1 cellular context compared by ENCODE assay signal in the genomic region with DNA sequence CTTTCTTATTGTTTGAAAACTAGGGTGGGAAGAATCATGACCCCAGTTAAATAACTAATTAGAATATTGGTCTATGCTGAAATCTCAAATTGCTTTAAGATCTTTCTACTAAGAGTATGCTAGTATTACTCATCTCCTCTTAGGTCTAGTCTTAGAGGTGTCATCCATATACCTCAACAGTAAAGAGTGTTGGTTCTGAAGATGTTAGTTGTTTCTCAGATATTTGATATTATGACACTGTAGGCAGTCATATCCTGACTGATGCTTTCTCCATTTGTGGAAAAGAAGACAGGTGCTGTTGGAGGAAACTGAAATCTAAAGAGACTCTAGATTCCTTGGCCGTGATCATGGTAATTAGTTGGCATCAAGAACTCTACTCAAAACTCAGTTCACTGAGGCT.
TF ChIP-seq lines count a peak whose summit lies in the region.

No MANE protein-coding gene starts in this region.

TF ChIP-seq in HepG2, 621 proteins besides CTCF, POLR2A, EP300 and RAD21:
- TF ChIP-seq, protein P1, sequence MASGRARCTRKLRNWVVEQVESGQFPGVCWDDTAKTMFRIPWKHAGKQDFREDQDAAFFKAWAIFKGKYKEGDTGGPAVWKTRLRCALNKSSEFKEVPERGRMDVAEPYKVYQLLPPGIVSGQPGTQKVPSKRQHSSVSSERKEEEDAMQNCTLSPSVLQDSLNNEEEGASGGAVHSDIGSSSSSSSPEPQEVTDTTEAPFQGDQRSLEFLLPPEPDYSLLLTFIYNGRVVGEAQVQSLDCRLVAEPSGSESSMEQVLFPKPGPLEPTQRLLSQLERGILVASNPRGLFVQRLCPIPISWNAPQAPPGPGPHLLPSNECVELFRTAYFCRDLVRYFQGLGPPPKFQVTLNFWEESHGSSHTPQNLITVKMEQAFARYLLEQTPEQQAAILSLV (CRISPR knock-in tag; IDR thresholded peaks at IDR 0.05; ENCODE audit: borderline replicate concordance), result no peak
- no peak for TF ChIP-seq SSRP1 (CRISPR knock-in tag; IDR thresholded peaks at IDR 0.05)
- TF ChIP-seq, protein P2, sequence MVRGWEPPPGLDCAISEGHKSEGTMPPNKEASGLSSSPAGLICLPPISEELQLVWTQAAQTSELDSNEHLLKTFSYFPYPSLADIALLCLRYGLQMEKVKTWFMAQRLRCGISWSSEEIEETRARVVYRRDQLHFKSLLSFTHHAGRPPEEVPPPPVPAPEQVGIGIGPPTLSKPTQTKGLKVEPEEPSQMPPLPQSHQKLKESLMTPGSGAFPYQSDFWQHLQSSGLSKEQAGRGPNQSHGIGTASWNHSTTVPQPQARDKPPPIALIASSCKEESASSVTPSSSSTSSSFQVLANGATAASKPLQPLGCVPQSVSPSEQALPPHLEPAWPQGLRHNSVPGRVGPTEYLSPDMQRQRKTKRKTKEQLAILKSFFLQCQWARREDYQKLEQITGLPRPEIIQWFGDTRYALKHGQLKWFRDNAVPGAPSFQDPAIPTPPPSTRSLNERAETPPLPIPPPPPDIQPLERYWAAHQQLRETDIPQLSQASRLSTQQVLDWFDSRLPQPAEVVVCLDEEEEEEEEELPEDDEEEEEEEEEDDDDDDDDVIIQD (CRISPR knock-in tag; IDR thresholded peaks at IDR 0.05; ENCODE audit: low read depth), result no peak
- no peak for TF ChIP-seq TOE1 (CRISPR knock-in tag; IDR thresholded peaks at IDR 0.05)
